ENCODE assay signal across 1 cellular context in genomic region chr1:12157366-12158231, GRCh38.
TF ChIP-seq lines count a peak whose summit lies in the region.

No MANE protein-coding gene starts in this region.

TF ChIP-seq in K562, 482 proteins besides CTCF, POLR2A, EP300 and RAD21 (continued from another document):
- no peak for TF ChIP-seq IRF9 (tag; IDR thresholded peaks at IDR 0.05)
- no peak for TF ChIP-seq HIVEP1 (CRISPR knock-in tag; IDR thresholded peaks at IDR 0.05)
- TF ChIP-seq HSF4 (CRISPR knock-in tag; IDR thresholded peaks at IDR 0.05; ENCODE audit: borderline replicate concordance): no peak
